8 cellular contexts compared by ENCODE assay signal in genomic region chr9:86246752-86247161, GRCh38. TPM values are rescaled to one million over a fixed set of nuclear protein-coding genes. Genes with fewer than 3 reads are reported as not detected.
A peak's percentile ranks its signal among the peaks of the same experiment; 100 is the strongest.
DNase-seq lines count a peak whose midpoint lies in the region; ATAC-seq and TF ChIP-seq lines count a peak whose summit lies in the region.

No MANE protein-coding gene starts in this region.

- H4K91ac ChIP-seq in trophoblast cell (ENCODE audit: low read depth, low read length): no peak overlapping the region

- H3K23ac ChIP-seq in trophoblast cell (ENCODE audit: low read length): no peak overlapping the region

- DNase-seq in iPS DF 6.9 (ENCODE audit: low read depth, low spot score) (peak; percentile 1), posterior vena cava (ENCODE audit: low spot score) (no peak), SW 1271 (lab: John Stamatoyannopoulos, UW) (no peak), DMS114 treated with DMSO at 0.1 percent for 48 hours (lab: John Stamatoyannopoulos, UW; ENCODE audit: unreplicated experiment) (no peak), trophoblast cell (no peak)

- no peak overlapping the region for H3K27ac ChIP-seq in iPS DF 6.9 (ENCODE audit: low read length)
- no peak overlapping the region for H3K27ac ChIP-seq in trophoblast cell (ENCODE audit: low read depth, low read length)

- H3K9ac ChIP-seq in trophoblast cell (ENCODE audit: low read length): no peak overlapping the region

- no peak overlapping the region for H3K4ac ChIP-seq in trophoblast cell (ENCODE audit: low read depth, low read length)

- no peak overlapping the region for H4K12ac ChIP-seq in trophoblast cell (ENCODE audit: low read depth, low read length)

- H3K4me3 ChIP-seq in iPS DF 6.9 (ENCODE audit: low read length) (no peak overlapping the region), trophoblast cell (ENCODE audit: low read depth, low read length) (no peak overlapping the region)

- intact Hi-C loops in posterior vena cava (cut with DNase I): no loop called here

- TF ChIP-seq CTCF in GM12873 (IDR thresholded peaks at IDR 0.05; ENCODE audit: insufficient read depth, low read depth, low read length, missing control alignments): peak; percentile 40

- H3K9me3 ChIP-seq in iPS DF 6.9 (ENCODE audit: control insufficient read depth, insufficient read depth, low read length): no peaks in the 10 kb centered on the region
- H3K9me3 ChIP-seq in trophoblast cell (ENCODE audit: insufficient read depth, low read depth, low read length): no peaks in the 10 kb centered on the region

- WGBS in iPS DF 6.9 (ENCODE audit: insufficient coverage, insufficient read length): no CpG with 5 or more reads among the region's 6 CpGs
- no CpG with 5 or more reads among the region's 6 CpGs for WGBS in trophoblast cell (ENCODE audit: extremely low coverage, insufficient coverage, insufficient read length)

- H2BK12ac ChIP-seq in trophoblast cell (ENCODE audit: low read length): no peak overlapping the region

- H2AK5ac ChIP-seq in trophoblast cell (ENCODE audit: low read length): no peak overlapping the region

- no peak overlapping the region for H4K8ac ChIP-seq in trophoblast cell (ENCODE audit: low read depth, low read length)

- H3K14ac ChIP-seq in trophoblast cell (ENCODE audit: low read length): no peak overlapping the region

- H2BK5ac ChIP-seq in trophoblast cell (ENCODE audit: low read depth, low read length, poor library complexity): no peak overlapping the region

- H3K18ac ChIP-seq in trophoblast cell (ENCODE audit: low read length): no peak overlapping the region

- no peak overlapping the region for H3K4me2 ChIP-seq in trophoblast cell (ENCODE audit: low read length)

- H3K79me1 ChIP-seq in trophoblast cell (ENCODE audit: low read length): no peaks in the 10 kb centered on the region

- no peaks in the 10 kb centered on the region for H3K36me3 ChIP-seq in iPS DF 6.9 (ENCODE audit: control insufficient read depth, insufficient read depth, low read length)
- H3K36me3 ChIP-seq in trophoblast cell (ENCODE audit: control insufficient read depth in 1 of 2, insufficient read depth in 2 of 2, low read length in 2 of 2): no peaks in the 10 kb centered on the region

- H3K27me3 ChIP-seq in iPS DF 6.9 (ENCODE audit: control insufficient read depth, insufficient read depth, low read length) (no peaks in the 10 kb centered on the region), trophoblast cell (ENCODE audit: insufficient read depth, low read length) (no peaks in the 10 kb centered on the region)

- no peaks in the 10 kb centered on the region for H3K4me1 ChIP-seq in iPS DF 6.9 (ENCODE audit: control insufficient read depth, insufficient read depth, low read length)
- no peaks in the 10 kb centered on the region for H3K4me1 ChIP-seq in trophoblast cell (ENCODE audit: control insufficient read depth in 1 of 2, insufficient read depth in 2 of 2, low read length in 2 of 2)

- H2AFZ ChIP-seq in trophoblast cell (ENCODE audit: insufficient read depth, low read length, poor library complexity): no peak overlapping the region

- no peak for TF ChIP-seq EP300 in Ishikawa (IDR thresholded peaks at IDR 0.05; ENCODE audit: borderline replicate concordance)

- ATAC-seq in GM21529 (IDR thresholded peaks at IDR 0.05; ENCODE audit: unreplicated experiment): peak; percentile 95

- TF ChIP-seq RAD21 in Ishikawa (IDR thresholded peaks at IDR 0.05; ENCODE audit: low read depth): peak; percentile 29; the same call in 1 of the 2 replicates

- no peaks in the 10 kb centered on the region for H3K79me2 ChIP-seq in trophoblast cell (ENCODE audit: control insufficient read depth, insufficient read depth, low read length, poor library complexity)

- H2BK120ac ChIP-seq in trophoblast cell (ENCODE audit: insufficient read depth, low read length, poor library complexity): no peak overlapping the region

TF ChIP-seq in Ishikawa, 13 proteins besides CTCF, POLR2A, EP300 and RAD21:
- TF ChIP-seq TEAD4 (IDR thresholded peaks at IDR 0.05) (no peak), USF1 (IDR thresholded peaks at IDR 0.05) (no peak), FOXM1 (IDR thresholded peaks at IDR 0.05; ENCODE audit: borderline replicate concordance, low read depth) (no peak), YY1 (IDR thresholded peaks at IDR 0.05; ENCODE audit: low read depth) (no peak), ZBTB7A (IDR thresholded peaks at IDR 0.05; ENCODE audit: low read depth) (no peak), TCF12 (IDR thresholded peaks at IDR 0.05; ENCODE audit: low read depth) (no peak), CREB1 (IDR thresholded peaks at IDR 0.05; ENCODE audit: low read depth) (no peak), REST (IDR thresholded peaks at IDR 0.05; ENCODE audit: low read depth) (no peak), NFIC (IDR thresholded peaks at IDR 0.05) (no peak), MAX (IDR thresholded peaks at IDR 0.05) (no peak)
TF ChIP-seq in Ishikawa: peak in this region for 0.

RNA-seq across cellular contexts. Expression of gene C9orf153, which starts 12.7 kb away (rescaled TPM):
- under 1 TPM; 0.24 to 0.28 TPM for total RNA-seq in posterior vena cava
- 0.11 and 0.14 TPM in 2 replicates for polyA plus RNA-seq in trophoblast cell (2013)

RNA-seq across cellular contexts. Expression of gene ISCA1, which starts 35.6 kb away (rescaled TPM):
- total RNA-seq in posterior vena cava: 10 to 100 TPM; 27.4 to 30.9 TPM
- 29.1 and 30.5 TPM in 2 replicates for polyA plus RNA-seq in trophoblast cell (2013)
